In genomic region chr1:45009296-45009865, GRCh38 we compare ENCODE assay signal across 1 cellular context.
TF ChIP-seq lines count a peak whose summit lies in the region.

No MANE protein-coding gene starts in this region.

TF ChIP-seq in WTC11, 78 proteins besides CTCF, POLR2A, EP300 and RAD21 (continued from another document):
- no peak for TF ChIP-seq AFF4 (CRISPR knock-in tag; IDR thresholded peaks at IDR 0.05; ENCODE audit: borderline replicate concordance)
- TF ChIP-seq ATF3 (CRISPR knock-in tag; conservative IDR thresholded peaks at IDR 0.05), result no peak
- TF ChIP-seq ZNF138 (CRISPR knock-in tag; conservative IDR thresholded peaks at IDR 0.05), result no peak
- TF ChIP-seq ZNF396 (CRISPR knock-in tag; IDR thresholded peaks at IDR 0.05; ENCODE audit: borderline replicate concordance), result no peak
- no peak for TF ChIP-seq ZBTB43 (CRISPR knock-in tag; IDR thresholded peaks at IDR 0.05)
- TF ChIP-seq ZNF416 (CRISPR knock-in tag; IDR thresholded peaks at IDR 0.05), result no peak
- TF ChIP-seq ZNF263 (CRISPR knock-in tag; IDR thresholded peaks at IDR 0.05; ENCODE audit: low read depth), result no peak
- TF ChIP-seq EMX1 (CRISPR knock-in tag; IDR thresholded peaks at IDR 0.05), result no peak
- TF ChIP-seq ZNF232 (CRISPR knock-in tag; IDR thresholded peaks at IDR 0.05), result no peak
- TF ChIP-seq MAX (CRISPR knock-in tag; IDR thresholded peaks at IDR 0.05), result no peak
- no peak for TF ChIP-seq ZNF512 (CRISPR knock-in tag; IDR thresholded peaks at IDR 0.05; ENCODE audit: borderline replicate concordance)
- no peak for TF ChIP-seq ZNF671 (CRISPR knock-in tag; IDR thresholded peaks at IDR 0.05)
- TF ChIP-seq FOXP4 (CRISPR knock-in tag; IDR thresholded peaks at IDR 0.05), result no peak
- TF ChIP-seq ERG (CRISPR knock-in tag; IDR thresholded peaks at IDR 0.05), result no peak
- no peak for TF ChIP-seq STAT6 (CRISPR knock-in tag; conservative IDR thresholded peaks at IDR 0.05; ENCODE audit: low read depth)
- TF ChIP-seq IRF1 (CRISPR knock-in tag; IDR thresholded peaks at IDR 0.05), result no peak
